8 cellular contexts compared by ENCODE assay signal in the genomic region with DNA sequence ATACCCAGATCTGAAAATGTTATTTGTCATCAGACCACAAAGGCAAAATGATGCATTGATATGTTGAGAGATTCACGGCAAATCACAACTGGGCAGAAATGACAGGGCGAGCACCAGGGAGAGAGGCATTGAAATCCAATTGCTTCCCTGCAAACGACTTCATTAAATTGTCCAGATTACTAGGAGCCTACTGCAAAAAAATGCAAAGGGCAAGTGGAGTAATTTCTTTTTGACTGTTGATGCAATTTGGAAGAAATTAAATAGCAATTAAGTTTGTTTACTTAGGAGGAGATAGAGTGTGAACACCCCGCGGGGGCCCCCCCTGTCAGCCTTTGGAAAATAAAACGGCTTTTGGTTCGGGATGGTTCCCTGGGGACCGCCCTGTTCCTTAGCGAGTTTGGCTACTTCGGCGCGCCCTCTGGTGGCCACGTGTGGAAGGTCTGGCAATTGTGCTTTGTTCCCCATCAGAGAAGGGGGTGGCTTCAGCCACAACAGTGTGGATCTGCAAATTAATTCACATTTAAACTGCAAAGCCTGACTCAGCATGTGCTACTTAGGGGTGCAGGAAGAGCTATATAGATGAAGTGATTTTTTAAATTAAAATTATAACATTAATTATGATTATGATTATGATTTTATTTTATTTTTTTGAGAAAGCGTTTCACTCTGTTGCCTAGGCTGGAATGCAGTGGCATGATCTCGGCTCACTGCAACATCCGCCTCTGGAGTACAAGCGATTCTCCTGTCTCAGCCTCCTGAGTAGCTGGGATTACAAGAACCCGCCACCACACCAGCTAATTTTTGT. TPM values are rescaled to one million over a fixed set of nuclear protein-coding genes. Genes with fewer than 3 reads are reported as not detected.
A peak's percentile ranks its signal among the peaks of the same experiment; 100 is the strongest.
DNase-seq lines count a peak whose midpoint lies in the region; ATAC-seq and TF ChIP-seq lines count a peak whose summit lies in the region.

No MANE protein-coding gene starts in this region.

- H3K4me3 ChIP-seq in neutrophil (ENCODE audit: low read depth in 1 of 2, low read length in 1 of 2), result peak overlapping the region in 1 of 2 experiments; percentile 32
- H3K4me3 ChIP-seq in stomach smooth muscle (ENCODE audit: low read length in 2 of 2), result peak overlapping the region; percentile 56 to 65

- H3K36me3 ChIP-seq in neutrophil, result no peaks in the 10 kb centered on the region
- no peaks in the 10 kb centered on the region for H3K36me3 ChIP-seq in stomach smooth muscle (ENCODE audit: control insufficient read depth in 2 of 2, insufficient read depth in 2 of 2, low read length in 2 of 2)

- H3K27me3 ChIP-seq in foreskin keratinocyte, result no peaks in the 10 kb centered on the region
- peaks cover 3% of the 10 kb centered on the region for H3K27me3 ChIP-seq in neutrophil
- H3K27me3 ChIP-seq in stomach smooth muscle (ENCODE audit: control insufficient read depth in 1 of 2, insufficient read depth in 2 of 2, low read length in 2 of 2), result no peaks in the 10 kb centered on the region

- H3K27ac ChIP-seq in RWPE1 (no peak overlapping the region), foreskin keratinocyte (no peak overlapping the region), neutrophil (no peak overlapping the region), stomach smooth muscle (ENCODE audit: low read length) (no peak overlapping the region)

- POLR2A ChIA-PET in RWPE1 (lab: Yijun Ruan, JAX; ENCODE audit: low non-redundant PET), result no interaction called here

- CTCF ChIA-PET in RWPE1 (lab: Yijun Ruan, JAX), result interaction anchor here (0.6 to 1.6 kb wide), 8 partner anchors 29 to 283 kb away, joined by 3 to 8 read pairs (median 3); no protein-coding TSS in a partner anchor

- peak; percentile 32 for DNase-seq in DMS79 (lab: John Stamatoyannopoulos, UW)
- DNase-seq in LHCN-M2 (ENCODE audit: low read depth), result peak; percentile 69
- DNase-seq in RWPE1 (ENCODE audit: low spot score), result peak; percentile 88
- DNase-seq in activated effector memory CD4-positive, alpha-beta T cell treated with Interleukin-2 at 50 U/mL for 16 hours, result peak; percentile 62
- no peak for DNase-seq in foreskin keratinocyte

- H3K9ac ChIP-seq in stomach smooth muscle (ENCODE audit: low read length in 2 of 2), result peak overlapping the region in 1 of 2 donors; percentile 22

- no peaks in the 10 kb centered on the region for H3K4me1 ChIP-seq in foreskin keratinocyte
- H3K4me1 ChIP-seq in neutrophil (ENCODE audit: control insufficient read depth in 1 of 2, insufficient read depth in 1 of 2, low read depth in 1 of 2, low read length in 1 of 2), result peaks cover 0 to 5% of the 10 kb centered on the region in 2 experiments
- peaks cover 3% of the 10 kb centered on the region for H3K4me1 ChIP-seq in stomach smooth muscle (ENCODE audit: control insufficient read depth, insufficient read depth, low read length)

- H3K9me3 ChIP-seq in neutrophil (no peaks in the 10 kb centered on the region), stomach smooth muscle (ENCODE audit: control insufficient read depth in 2 of 2, low read length in 2 of 2) (no peaks in the 10 kb centered on the region)

- peak; percentile 88 for ATAC-seq in foreskin keratinocyte
- ATAC-seq in HG02623 (IDR thresholded peaks at IDR 0.05; ENCODE audit: unreplicated experiment), result no peak

- TF ChIP-seq CTCF in RWPE1 (conservative IDR thresholded peaks at IDR 0.05; ENCODE audit: low read depth), result peak; percentile 88
- peak; percentile 96 for TF ChIP-seq CTCF in foreskin keratinocyte (conservative IDR thresholded peaks at IDR 0.05)
- TF ChIP-seq CTCF in neutrophil (IDR thresholded peaks at IDR 0.05), result peak; percentile 91

RNA-seq across cellular contexts. Expression of gene TMC7, which starts 14.5 kb away (rescaled TPM):
- total RNA-seq in LHCN-M2 (2014; rRNA removed) (2.1 and 2.8 TPM in 2 replicates), foreskin keratinocyte (2.6 and 2.9 TPM in 2 replicates)
- polyA plus RNA-seq in LHCN-M2 (2012), result 1.3 TPM
- 1.2 and 1.4 TPM in 2 replicates for polyA plus RNA-seq in foreskin keratinocyte

RNA-seq across cellular contexts. Expression of gene SMG1, which starts 43.0 kb away (rescaled TPM):
- total RNA-seq in LHCN-M2 (2014; rRNA removed), result 21.1 and 31.6 TPM in 2 replicates
- polyA plus RNA-seq in LHCN-M2 (2012), result 6.3 TPM
- total RNA-seq in foreskin keratinocyte, result 34.5 and 37.9 TPM in 2 replicates
- polyA plus RNA-seq in foreskin keratinocyte, result 2.9 and 3.2 TPM in 2 replicates

Comparison
In these comparisons a context has a peak if more than half of its experiments do, and no peak if none do; other contexts are left out.
1. DNase-seq: peak in DMS79 (single experiment), LHCN-M2 (single experiment), RWPE1 (single experiment) and activated effector memory CD4-positive, alpha-beta T cell treated with Interleukin-2 at 50 U/mL for 16 hours (single experiment); none in foreskin keratinocyte (0 of 2).
2. Peak in every context shown above with its lines, with median percentiles within 50 percentile points of each other: CTCF ChIP-seq.